In the genomic region with DNA sequence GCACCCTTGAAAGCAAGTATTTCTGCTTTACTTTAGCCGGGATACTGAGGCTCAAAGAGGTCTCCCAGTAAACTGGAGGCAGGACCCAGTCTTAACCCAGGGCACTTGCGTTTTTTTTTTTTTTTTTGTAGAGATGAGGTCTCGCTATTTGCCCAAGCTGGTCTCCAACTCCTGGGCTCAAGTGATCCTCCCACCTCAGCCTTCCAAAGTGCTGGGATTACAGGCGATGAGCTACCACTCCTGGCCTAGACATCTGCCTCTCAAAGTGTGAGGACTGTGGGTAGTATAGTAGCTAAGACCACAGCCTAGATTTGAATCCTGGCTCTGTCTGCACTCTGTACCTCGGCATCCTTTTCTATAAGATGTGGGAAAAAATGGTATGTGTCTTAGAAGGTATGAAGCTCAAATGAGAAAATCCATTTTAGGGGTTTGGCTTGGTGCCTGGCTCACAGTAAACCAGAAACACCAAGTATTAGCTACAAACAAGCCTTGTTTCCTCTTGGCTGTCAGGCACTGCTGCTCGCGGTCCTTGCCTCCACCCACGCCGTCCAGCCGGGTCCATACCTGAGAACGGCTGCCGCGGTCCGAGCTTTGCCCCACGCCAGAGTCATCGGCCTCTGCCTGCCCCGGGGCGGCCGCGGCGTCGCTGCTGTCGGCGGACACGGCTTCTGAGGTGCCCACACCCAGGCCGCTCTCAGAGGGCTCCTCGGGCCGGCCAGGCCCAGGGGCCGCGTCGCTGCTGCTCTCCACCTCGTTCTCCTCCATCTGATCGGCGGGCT, we compare ENCODE assay signal across 8 cellular contexts. TPM values are rescaled to one million over a fixed set of nuclear protein-coding genes. Genes with fewer than 3 reads are reported as not detected.
A peak's percentile ranks its signal among the peaks of the same experiment; 100 is the strongest.
DNase-seq lines count a peak whose midpoint lies in the region; ATAC-seq and TF ChIP-seq lines count a peak whose summit lies in the region.

No MANE protein-coding gene starts in this region.

- CTCF ChIA-PET in HEK293 (lab: Yijun Ruan, JAX): interaction anchor here (0.6 to 3.5 kb wide), 24 partner anchors 10 to 1155 kb away, joined by 3 to 26 read pairs (median 6); a partner anchor contains a TSS

- H3K4me2 ChIP-seq in DOHH2 (ENCODE audit: low read length): peak overlapping the region; percentile 66

- H3K9me2 ChIP-seq in DOHH2 (replicated peaks; ENCODE audit: control insufficient read depth, low read length): no peaks in the 10 kb centered on the region

- H3K4me1 ChIP-seq in DOHH2 (ENCODE audit: control insufficient read depth, low read length) (peaks cover 23% of the 10 kb centered on the region), HEK293 (ENCODE audit: control insufficient read depth, insufficient read depth, low read length) (no peaks in the 10 kb centered on the region), neutrophil (ENCODE audit: control insufficient read depth in 1 of 2, insufficient read depth in 1 of 2, low read depth in 1 of 2, low read length in 1 of 2) (peaks cover 30 to 36% of the 10 kb centered on the region in 2 experiments)

- TF ChIP-seq CTCF in DOHH2 (IDR thresholded peaks at IDR 0.05; ENCODE audit: low read depth, low read length, poor library complexity, severe bottlenecking) (no peak), HEK293 (tag by site-specific recombination; IDR thresholded peaks at IDR 0.05) (no peak), WERI-Rb-1 (IDR thresholded peaks at IDR 0.05; ENCODE audit: low read depth, low read length) (no peak), fibroblast of villous mesenchyme (IDR thresholded peaks at IDR 0.05; ENCODE audit: insufficient read depth, low read depth, low read length) (no peak), neutrophil (IDR thresholded peaks at IDR 0.05) (no peak), omental fat pad (IDR thresholded peaks at IDR 0.05) (no peak)

- no peaks in the 10 kb centered on the region for H4K20me1 ChIP-seq in DOHH2 (ENCODE audit: control insufficient read depth, insufficient read depth, low read depth, low read length)

- peaks cover 26% of the 10 kb centered on the region for H3K79me2 ChIP-seq in DOHH2 (ENCODE audit: control insufficient read depth, low read length)

- ATAC-seq in omental fat pad (ENCODE audit: low FRiP score): no peak
- ATAC-seq in HG02610 (IDR thresholded peaks at IDR 0.05; ENCODE audit: unreplicated experiment): no peak

- H3K27me3 ChIP-seq in DOHH2 (ENCODE audit: control insufficient read depth, low read length) (no peaks in the 10 kb centered on the region), WERI-Rb-1 (ENCODE audit: insufficient read depth, low read depth, severe bottlenecking) (no peaks in the 10 kb centered on the region), neutrophil (no peaks in the 10 kb centered on the region)

- DNase-seq in WERI-Rb-1 (no peak), fibroblast of villous mesenchyme (ENCODE audit: low read depth) (peak; percentile 34), omental fat pad (ENCODE audit: low spot score) (no peak), islet precursor cell (no peak)

- H3K4me3 ChIP-seq in DOHH2 (ENCODE audit: low read length): peak overlapping the region; percentile 93
- peak overlapping the region; percentile 90 for H3K4me3 ChIP-seq in HEK293 (ENCODE audit: low read depth, low read length)
- peak overlapping the region; percentile 97 for H3K4me3 ChIP-seq in WERI-Rb-1 (ENCODE audit: low read depth, low read length)
- H3K4me3 ChIP-seq in fibroblast of villous mesenchyme (ENCODE audit: low read depth, low read length): peak overlapping the region; percentile 98
- H3K4me3 ChIP-seq in neutrophil (ENCODE audit: low read depth in 1 of 2, low read length in 1 of 2): peak overlapping the region; percentile 89

- H3K9me3 ChIP-seq in DOHH2 (ENCODE audit: control insufficient read depth, insufficient read depth, low read length) (no peaks in the 10 kb centered on the region), HEK293 (ENCODE audit: control insufficient read depth, insufficient read depth, low read depth, low read length) (no peaks in the 10 kb centered on the region), WERI-Rb-1 (ENCODE audit: severe bottlenecking) (no peaks in the 10 kb centered on the region), neutrophil (no peaks in the 10 kb centered on the region)

- peak overlapping the region; percentile 96 for H3K27ac ChIP-seq in DOHH2 (ENCODE audit: low read depth, low read length)
- peak overlapping the region; percentile 92 for H3K27ac ChIP-seq in HEK293 (ENCODE audit: extremely low read depth, low read depth, low read length)
- H3K27ac ChIP-seq in WERI-Rb-1: peak overlapping the region; percentile 100
- H3K27ac ChIP-seq in neutrophil: peak overlapping the region; percentile 97

- H3K36me3 ChIP-seq in DOHH2 (ENCODE audit: control insufficient read depth, low read length): peaks cover 41% of the 10 kb centered on the region
- peaks cover 0 to 47% of the 10 kb centered on the region in 2 experiments; a peak in 2 of 3 replicates for H3K36me3 ChIP-seq in HEK293 (ENCODE audit: control insufficient read depth in 2 of 2, insufficient read depth in 1 of 2, low read length in 2 of 2)
- peaks cover 31% of the 10 kb centered on the region for H3K36me3 ChIP-seq in WERI-Rb-1
- peaks cover 40% of the 10 kb centered on the region for H3K36me3 ChIP-seq in neutrophil

- POLR2A ChIA-PET in HEK293 (lab: Yijun Ruan, JAX): interaction anchor here (0.7 to 1.9 kb wide), 9 partner anchors 10 to 611 kb away, joined by 3 to 7 read pairs (median 4); a partner anchor contains a TSS

- peaks cover 10% of the 10 kb centered on the region for H3F3A ChIP-seq in DOHH2 (ENCODE audit: control insufficient read depth, insufficient read depth)

TF ChIP-seq in HEK293, 187 proteins besides CTCF, POLR2A, EP300 and RAD21:
- TF ChIP-seq YY2 (tag by site-specific recombination; IDR thresholded peaks at IDR 0.05): no peak
- TF ChIP-seq, protein P1, sequence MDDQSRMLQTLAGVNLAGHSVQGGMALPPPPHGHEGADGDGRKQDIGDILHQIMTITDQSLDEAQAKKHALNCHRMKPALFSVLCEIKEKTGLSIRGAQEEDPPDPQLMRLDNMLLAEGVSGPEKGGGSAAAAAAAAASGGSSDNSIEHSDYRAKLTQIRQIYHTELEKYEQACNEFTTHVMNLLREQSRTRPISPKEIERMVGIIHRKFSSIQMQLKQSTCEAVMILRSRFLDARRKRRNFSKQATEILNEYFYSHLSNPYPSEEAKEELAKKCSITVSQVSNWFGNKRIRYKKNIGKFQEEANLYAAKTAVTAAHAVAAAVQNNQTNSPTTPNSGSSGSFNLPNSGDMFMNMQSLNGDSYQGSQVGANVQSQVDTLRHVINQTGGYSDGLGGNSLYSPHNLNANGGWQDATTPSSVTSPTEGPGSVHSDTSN (CRISPR knock-in tag; IDR thresholded peaks at IDR 0.05): 0 out of 2 replicates have a peak, but pooled peaks have one; percentile 32

RNA-seq across cellular contexts. Expression of a gene that starts 1.2 kb away (rescaled TPM):
- 17.7 and 19.6 TPM in 2 replicates for total RNA-seq in fibroblast of villous mesenchyme
- total RNA-seq in omental fat pad: 10 to 100 TPM; 14.5 to 29.1 (median 19.7) TPM

RNA-seq across cellular contexts. Expression of a gene that starts 36.4 kb away (rescaled TPM):
- total RNA-seq in fibroblast of villous mesenchyme (9.1 and 15.8 TPM in 2 replicates), omental fat pad (10 to 100 TPM; 18.8 to 36.9 (median 25.8) TPM)

RNA-seq across cellular contexts. Expression of a gene that starts 37.9 kb away (rescaled TPM):
- total RNA-seq in fibroblast of villous mesenchyme: not detected in 2 replicates
- 10 to 100 TPM in 2 of 4 donors, 1 to 10 TPM in 1, under 1 TPM in 1; 0.84 to 90.4 (median 13.7) TPM for total RNA-seq in omental fat pad

RNA-seq across cellular contexts. Expression of a gene that starts 58.2 kb away (rescaled TPM):
- total RNA-seq in fibroblast of villous mesenchyme: under 0.01 TPM in 2 replicates
- under 1 TPM in 1 of 4 donors, not detected in 3; 0.19 TPM for total RNA-seq in omental fat pad

RNA-seq across cellular contexts. Expression of a gene that starts 58.9 kb away (rescaled TPM):
- 10.4 and 14.8 TPM in 2 replicates for total RNA-seq in fibroblast of villous mesenchyme
- 1,000 to 10,000 TPM in 1 of 4 donors, 100 to 1,000 TPM in 3; 215 to 1,101 (median 301) TPM for total RNA-seq in omental fat pad
